ENCODE assay signal across 1 cellular context in genomic region chr4:139208404-139208945, GRCh38.
TF ChIP-seq lines count a peak whose summit lies in the region.

No MANE protein-coding gene starts in this region.

TF ChIP-seq in K562, 482 proteins besides CTCF, POLR2A, EP300 and RAD21 (continued from another document and continues in another):
- TF ChIP-seq CHD7 (IDR thresholded peaks at IDR 0.05; ENCODE audit: low read depth, low read length) (no peak), SRF (CRISPR knock-in tag; IDR thresholded peaks at IDR 0.05) (no peak), PHB2 (IDR thresholded peaks at IDR 0.05; ENCODE audit: low read depth) (no peak), MLLT1 (IDR thresholded peaks at IDR 0.05) (0 out of 4 replicates have a peak, but pooled peaks of 1 of the 2 experiments have one; percentile 34), TCF7L2 (IDR thresholded peaks at IDR 0.05; ENCODE audit: low read depth, low read length) (no peak), MTA3 (IDR thresholded peaks at IDR 0.05; ENCODE audit: borderline replicate concordance) (no peak), TBP (optimal IDR thresholded peaks at IDR 0.05; ENCODE audit: low read depth, low read length) (no peak), ARID1B (IDR thresholded peaks at IDR 0.05) (peak; percentile 16; the same call in 1 of the 2 replicates), PKNOX1 (IDR thresholded peaks at IDR 0.05) (0 out of 2 replicates have a peak, but pooled peaks have one; percentile 18), ZNF324 (CRISPR knock-in tag; IDR thresholded peaks at IDR 0.05) (no peak), PRPF4 (IDR thresholded peaks at IDR 0.05; ENCODE audit: insufficient read depth, low read depth, low read length, poor library complexity, severe bottlenecking) (no peak), HNRNPUL1 (IDR thresholded peaks at IDR 0.05; ENCODE audit: low read length) (no peak), IRF9 (tag; IDR thresholded peaks at IDR 0.05) (peak; percentile 89), ZNF830 (CRISPR knock-in tag; IDR thresholded peaks at IDR 0.05) (no peak), LCOR (CRISPR knock-in tag; IDR thresholded peaks at IDR 0.05) (no peak), TRIM24 (IDR thresholded peaks at IDR 0.05) (no peak), CBFB (CRISPR knock-in tag; IDR thresholded peaks at IDR 0.05) (no peak), MECOM (CRISPR knock-in tag; IDR thresholded peaks at IDR 0.05) (peak; percentile 82), CEBPB (tag; IDR thresholded peaks at IDR 0.05) (peak; percentile 87), MYNN (IDR thresholded peaks at IDR 0.05) (no peak), MYNN (CRISPR knock-in tag; IDR thresholded peaks at IDR 0.05) (no peak), ZBTB17 (CRISPR knock-in tag; IDR thresholded peaks at IDR 0.05) (no peak), ZNF512 (tag; IDR thresholded peaks at IDR 0.05) (peak; percentile 64; the same call in 1 of the 2 replicates), ZBTB49 (CRISPR knock-in tag; IDR thresholded peaks at IDR 0.05; ENCODE audit: borderline replicate concordance) (no peak), ZNF778 (CRISPR knock-in tag; IDR thresholded peaks at IDR 0.05) (no peak), NFE2L1 (tag; IDR thresholded peaks at IDR 0.05; ENCODE audit: borderline replicate concordance, low read depth) (peak; percentile 46; the same call in 1 of the 2 replicates), EHMT2 (IDR thresholded peaks at IDR 0.05) (no peak), ZNF592 (IDR thresholded peaks at IDR 0.05) (peak; percentile 85), HEY1 (CRISPR knock-in tag; IDR thresholded peaks at IDR 0.05; ENCODE audit: borderline replicate concordance) (no peak)
